8 cellular contexts compared by ENCODE assay signal in genomic region chr7:63925626-63926460, GRCh38.
DNase-seq lines count a peak whose midpoint lies in the region; ATAC-seq and TF ChIP-seq lines count a peak whose summit lies in the region.

No MANE protein-coding gene starts in this region.

- peaks cover 84% of the 10 kb centered on the region for H3K9me3 ChIP-seq in endodermal cell (ENCODE audit: control insufficient read depth, low read length)

- no peak overlapping the region for H3K4me3 Mint-ChIP-seq in endodermal cell

- 90% methylated on average over 26 to 47 of the region's 47 CpGs for WGBS in endodermal cell (ENCODE audit: insufficient coverage in 1 of 2, insufficient read length in 1 of 2), 2 experiments

- H3K4me1 Mint-ChIP-seq in endodermal cell = no peaks in the 10 kb centered on the region

- H3K9ac ChIP-seq in endodermal cell (ENCODE audit: extremely low read depth, low read length, poor library complexity, severe bottlenecking) = no peak overlapping the region

- ATAC-seq in activated naive CD4-positive, alpha-beta T cell treated with anti-CD3 and anti-CD28 coated beads, Interleukin-2, amount 50 U/mL, for 72 hours = peak; percentile 97 to 98
- ATAC-seq in GM19351 (IDR thresholded peaks at IDR 0.05; ENCODE audit: unreplicated experiment) = no peak

- H3K27me3 Mint-ChIP-seq in endodermal cell (ENCODE audit: insufficient read depth) = no peaks in the 10 kb centered on the region

- TF ChIP-seq CTCF in endodermal cell (conservative IDR thresholded peaks at IDR 0.05) = no peak

- H3K27me3 ChIP-seq in endodermal cell (ENCODE audit: control insufficient read depth, insufficient read depth, low read length, poor library complexity, severe bottlenecking) = no peaks in the 10 kb centered on the region

- H3K36me3 ChIP-seq in endodermal cell (ENCODE audit: control insufficient read depth, insufficient read depth, low read length) = no peaks in the 10 kb centered on the region

- DNase-seq in DMS 273 (lab: John Stamatoyannopoulos, UW; ENCODE audit: unreplicated experiment) (peak; percentile 68), DMS 273 treated with DMSO at 0.1 percent for 48 hours (lab: John Stamatoyannopoulos, UW) (no peak), SKM-1 (lab: John Stamatoyannopoulos, UW; ENCODE audit: unreplicated experiment) (peak; percentile 56), inferior parietal cortex (ENCODE audit: extremely low spot score) (peak; percentile 85), endodermal cell (no peak)
- DNase-seq in activated naive CD4-positive, alpha-beta T cell treated with anti-CD3 and anti-CD28 coated beads, Interleukin-2, amount 50 U/mL, for 72 hours (ENCODE audit: low spot score in 2 of 2) = peak; percentile 52 to 93
- DNase-seq in stimulated activated CD4-positive, alpha-beta T cell treated with anti-CD3 and anti-CD28 coated beads, Interleukin-2, amount 100 ng/mL, for 4 hours (ENCODE audit: low read depth) = peak; percentile 90

- H3K27ac Mint-ChIP-seq in activated naive CD4-positive, alpha-beta T cell treated with anti-CD3 and anti-CD28 coated beads, Interleukin-2, amount 50 U/mL, for 72 hours = peak overlapping the region; percentile 65 to 86
- H3K27ac Mint-ChIP-seq in endodermal cell = no peak overlapping the region

- no peaks in the 10 kb centered on the region for H3K4me1 ChIP-seq in endodermal cell (ENCODE audit: control insufficient read depth, insufficient read depth, low read length)

- no peak overlapping the region for H3K4me3 ChIP-seq in endodermal cell (ENCODE audit: low read length)

- no peak overlapping the region for H3K27ac ChIP-seq in endodermal cell (ENCODE audit: low read depth, low read length)

- H3K36me3 Mint-ChIP-seq in activated naive CD4-positive, alpha-beta T cell treated with anti-CD3 and anti-CD28 coated beads, Interleukin-2, amount 50 U/mL, for 72 hours = peaks cover 23 to 29% of the 10 kb centered on the region in 2 donors
- H3K36me3 Mint-ChIP-seq in endodermal cell (ENCODE audit: low read depth) = no peaks in the 10 kb centered on the region

- H3K9me3 Mint-ChIP-seq in activated naive CD4-positive, alpha-beta T cell treated with anti-CD3 and anti-CD28 coated beads, Interleukin-2, amount 50 U/mL, for 72 hours = peaks cover 10 to 11% of the 10 kb centered on the region in 2 donors
- H3K9me3 Mint-ChIP-seq in endodermal cell = peaks cover 84% of the 10 kb centered on the region

Comparison
In these comparisons a context has a peak if more than half of its experiments do, and no peak if none do; other contexts are left out.
1. DNase-seq: peak in DMS 273 (single experiment), SKM-1 (single experiment), activated naive CD4-positive, alpha-beta T cell treated with anti-CD3 and anti-CD28 coated beads, Interleukin-2, amount 50 U/mL, for 72 hours (2 of 2), inferior parietal cortex (single experiment) and stimulated activated CD4-positive, alpha-beta T cell treated with anti-CD3 and anti-CD28 coated beads, Interleukin-2, amount 100 ng/mL, for 4 hours (single experiment); none in DMS 273 treated with DMSO at 0.1 percent for 48 hours (single experiment) and endodermal cell (single experiment).